Comparison of ENCODE assay signal across 16 cellular contexts in genomic region chr15:90024406-90024805, GRCh38.
"Had no signal": no experiment of that assay in that cellular context is flagged by ENCODE, and none has a peak within 500 bp of the region (broad histone marks: within the 10 kb centered on the region; RNA-seq: fewer than 3 reads in every experiment).

No MANE protein-coding gene starts in this region.

- H3K27ac Mint-ChIP-seq: nephron; stimulated activated memory B cell treated with anti-CD40 and anti-IgM and Interleukin-4, amounts not matched to agents 10 μg/mL and 1 μg/mL and 100 μg/mL, for 72 hours had no signal

- H3K27me3 Mint-ChIP-seq: stimulated activated memory B cell treated with anti-CD40 and anti-IgM and Interleukin-4, amounts not matched to agents 10 μg/mL and 1 μg/mL and 100 μg/mL, for 72 hours had no signal

- ATAC-seq: activated CD8-positive, alpha-beta T cell treated with anti-CD3 and anti-CD28 coated beads, Interleukin-2, amount 10 ng/mL, durations not matched to agents 7 days and 5 days; left cardiac atrium; stimulated activated memory B cell treated with anti-CD40 and anti-IgM and Interleukin-4, amounts not matched to agents 10 μg/mL and 1 μg/mL and 100 μg/mL, for 72 hours had no signal

- H3K9me3 ChIP-seq: esophagus muscularis mucosa, tibial nerve had no signal

- H3K27me3 ChIP-seq: brain microvascular endothelial cell, dorsolateral prefrontal cortex, esophagus muscularis mucosa, tibial nerve had no signal

- H3K36me3 ChIP-seq: brain microvascular endothelial cell, esophagus muscularis mucosa had no signal

- H3K4me1 ChIP-seq: parathyroid adenoma had no signal

- H3K4me3 Mint-ChIP-seq: activated CD8-positive, alpha-beta T cell treated with anti-CD3 and anti-CD28 coated beads, Interleukin-2, amount 10 ng/mL, durations not matched to agents 7 days and 5 days; nephron; stimulated activated memory B cell treated with anti-CD40 and anti-IgM and Interleukin-4, amounts not matched to agents 10 μg/mL and 1 μg/mL and 100 μg/mL, for 72 hours had no signal

- H3K4me3 ChIP-seq: dorsolateral prefrontal cortex, esophagus muscularis mucosa, SK-N-MC, smooth muscle cell, tibial nerve had no signal

- DNase-seq: activated CD4-positive, alpha-beta T cell treated with anti-CD3 and anti-CD28 coated beads for 4 hours; activated CD8-positive, alpha-beta T cell treated with anti-CD3 and anti-CD28 coated beads, Interleukin-2, amount 10 ng/mL, durations not matched to agents 7 days and 5 days; activated naive CD4-positive, alpha-beta T cell treated with anti-CD3 and anti-CD28 coated beads, Interleukin-2, amount 50 U/mL, for 16 hours; brain microvascular endothelial cell; dorsolateral prefrontal cortex; glutamatergic neuron; left cardiac atrium; T-helper 1 cell had no signal

- H3K27ac ChIP-seq: brain microvascular endothelial cell, dorsolateral prefrontal cortex, esophagus muscularis mucosa, parathyroid adenoma, tibial nerve, VCaP had no signal
